12 cellular contexts compared by ENCODE assay signal in genomic region chr1:32266926-32267645, GRCh38. TPM values are rescaled to one million over a fixed set of nuclear protein-coding genes. Genes with fewer than 3 reads are reported as not detected.
DNase-seq lines count a peak whose midpoint lies in the region; ATAC-seq and TF ChIP-seq lines count a peak whose summit lies in the region.
"Had no signal": no experiment of that assay in that cellular context is flagged by ENCODE, and none has a peak within 500 bp of the region (broad histone marks: within the 10 kb centered on the region; RNA-seq: fewer than 3 reads in every experiment).

No MANE protein-coding gene starts in this region.

- POLR2A ChIA-PET in WTC11 (lab: Charles Lee): interaction anchor here (0.6 kb wide), 1 partner anchor 26 kb away, joined by 4 read pairs; no protein-coding TSS in a partner anchor

- no peak for TF ChIP-seq CTCF in WTC11 (IDR thresholded peaks at IDR 0.05)

- peak; percentile 28 to 35 for ATAC-seq in activated T-cell treated with anti-CD3 and anti-CD28 coated beads, Interleukin-2, amount 50 U/mL, for 72 hours (replicated peaks in 1 of 2)
- ATAC-seq in WTC11 (no peak), GM18867 (IDR thresholded peaks at IDR 0.05; ENCODE audit: unreplicated experiment) (no peak)
- ATAC-seq: upper lobe of right lung had no signal

- H3K36me3 Mint-ChIP-seq in activated T-cell treated with anti-CD3 and anti-CD28 coated beads, Interleukin-2, amount 50 U/mL, for 72 hours (ENCODE audit: insufficient read depth in 2 of 2): peaks cover 3 to 12% of the 10 kb centered on the region in 2 donors
- no peaks in the 10 kb centered on the region for H3K36me3 Mint-ChIP-seq in WTC11
- H3K36me3 Mint-ChIP-seq in stimulated activated naive CD8-positive, alpha-beta T cell treated with anti-CD3 and anti-CD28 coated beads, Interleukin-15, Interleukin-2, amounts not matched to agents 100 ng/mL and 50 ng/mL, for 24 hours (ENCODE audit: low read depth): peaks cover 32% of the 10 kb centered on the region

- CTCF ChIA-PET in WTC11 (lab: Charles Lee): interaction anchor here (0.6 to 4.1 kb wide), 2 partner anchors 19 to 254 kb away, joined by 3 to 15 read pairs; no protein-coding TSS in a partner anchor

- peaks cover 0 to 2% of the 10 kb centered on the region in 2 donors for H3K9me3 Mint-ChIP-seq in activated T-cell treated with anti-CD3 and anti-CD28 coated beads, Interleukin-2, amount 50 U/mL, for 72 hours
- H3K9me3 Mint-ChIP-seq in WTC11: peaks cover 7% of the 10 kb centered on the region
- no peaks in the 10 kb centered on the region for H3K9me3 Mint-ChIP-seq in stimulated activated naive CD8-positive, alpha-beta T cell treated with anti-CD3 and anti-CD28 coated beads, Interleukin-15, Interleukin-2, amounts not matched to agents 100 ng/mL and 50 ng/mL, for 24 hours

- no peak for DNase-seq in activated T-cell treated with anti-CD3 and anti-CD28 coated beads, Interleukin-2, amount 50 U/mL, for 72 hours
- DNase-seq in activated T-cell treated with anti-CD3 and anti-CD28 coated beads, Interleukin-2, amount 50 U/mL, for 48 hours: no peak
- DNase-seq in WTC11 (ENCODE audit: low spot score): no peak
- DNase-seq in fibroblast of peridontal ligament (ENCODE audit: extremely low read depth): peak; percentile 77
- DNase-seq in NCI-H2081 (lab: John Stamatoyannopoulos, UW): no peak
- no peak for DNase-seq in AG08396 (ENCODE audit: low spot score)
- DNase-seq: C1 segment of cervical spinal cord, NCI-H774, upper lobe of right lung had no signal

- no peaks in the 10 kb centered on the region for H3K27me3 Mint-ChIP-seq in activated T-cell treated with anti-CD3 and anti-CD28 coated beads, Interleukin-2, amount 50 U/mL, for 72 hours (ENCODE audit: low read depth)
- H3K27me3 Mint-ChIP-seq in WTC11 (ENCODE audit: low read depth): no peaks in the 10 kb centered on the region
- H3K27me3 Mint-ChIP-seq in stimulated activated naive CD8-positive, alpha-beta T cell treated with anti-CD3 and anti-CD28 coated beads, Interleukin-15, Interleukin-2, amounts not matched to agents 100 ng/mL and 50 ng/mL, for 24 hours: no peaks in the 10 kb centered on the region

- peak overlapping the region; percentile 79 to 81 for H3K4me3 Mint-ChIP-seq in activated T-cell treated with anti-CD3 and anti-CD28 coated beads, Interleukin-2, amount 50 U/mL, for 72 hours
- no peak overlapping the region for H3K4me3 Mint-ChIP-seq in WTC11
- H3K4me3 Mint-ChIP-seq in stimulated activated naive CD8-positive, alpha-beta T cell treated with anti-CD3 and anti-CD28 coated beads, Interleukin-15, Interleukin-2, amounts not matched to agents 100 ng/mL and 50 ng/mL, for 24 hours: peak overlapping the region; percentile 52

- peaks cover 70% of the 10 kb centered on the region for H3K4me1 Mint-ChIP-seq in activated T-cell treated with anti-CD3 and anti-CD28 coated beads, Interleukin-2, amount 50 U/mL, for 72 hours (ENCODE audit: low read depth)
- peaks cover 13% of the 10 kb centered on the region for H3K4me1 Mint-ChIP-seq in WTC11
- peaks cover 60% of the 10 kb centered on the region for H3K4me1 Mint-ChIP-seq in stimulated activated naive CD8-positive, alpha-beta T cell treated with anti-CD3 and anti-CD28 coated beads, Interleukin-15, Interleukin-2, amounts not matched to agents 100 ng/mL and 50 ng/mL, for 24 hours (ENCODE audit: low read depth)

- H3K27ac Mint-ChIP-seq in activated T-cell treated with anti-CD3 and anti-CD28 coated beads, Interleukin-2, amount 50 U/mL, for 72 hours: peak overlapping the region; percentile 97
- H3K27ac Mint-ChIP-seq in WTC11: peak overlapping the region; percentile 46; the same call in 1 of the 2 replicates
- H3K27ac Mint-ChIP-seq in stimulated activated naive CD8-positive, alpha-beta T cell treated with anti-CD3 and anti-CD28 coated beads, Interleukin-15, Interleukin-2, amounts not matched to agents 100 ng/mL and 50 ng/mL, for 24 hours: peak overlapping the region; percentile 98

TF ChIP-seq in WTC11, 78 proteins besides CTCF, POLR2A, EP300 and RAD21:
- TF ChIP-seq ZNF138 (CRISPR knock-in tag; conservative IDR thresholded peaks at IDR 0.05): no peak
- TF ChIP-seq ERG (CRISPR knock-in tag; IDR thresholded peaks at IDR 0.05): no peak
- TF ChIP-seq E2F5 (CRISPR knock-in tag; IDR thresholded peaks at IDR 0.05): no peak

RNA-seq across cellular contexts. Expression of gene LCK, which starts 16.0 kb away (rescaled TPM):
- 100 to 1,000 TPM; 227 to 254 TPM for total RNA-seq in activated T-cell treated with anti-CD3 and anti-CD28 coated beads, Interleukin-2, amount 50 U/mL, for 72 hours
- total RNA-seq in WTC11 (2021): 51.0 to 60.5 TPM (median 57.0 TPM) in 3 replicates
- total RNA-seq: MCF 10A had no signal

RNA-seq across cellular contexts. Expression of gene FAM167B, which starts 20.1 kb away (rescaled TPM):
- total RNA-seq in activated T-cell treated with anti-CD3 and anti-CD28 coated beads, Interleukin-2, amount 50 U/mL, for 72 hours: 1 to 10 TPM; 1.6 to 1.9 TPM
- total RNA-seq in WTC11 (2021): 5.4 to 7.4 TPM (median 7.1 TPM) in 3 replicates
- total RNA-seq: MCF 10A had no signal

RNA-seq across cellular contexts. Expression of gene HDAC1, which starts 24.8 kb away (rescaled TPM):
- total RNA-seq in activated T-cell treated with anti-CD3 and anti-CD28 coated beads, Interleukin-2, amount 50 U/mL, for 72 hours: 100 to 1,000 TPM; 149 to 157 TPM
- total RNA-seq in WTC11 (2021): 108 to 120 TPM (median 119 TPM) in 3 replicates

RNA-seq across cellular contexts. Expression of gene EIF3I, which starts 44.9 kb away (rescaled TPM):
- 100 to 1,000 TPM; 241 to 276 TPM for total RNA-seq in activated T-cell treated with anti-CD3 and anti-CD28 coated beads, Interleukin-2, amount 50 U/mL, for 72 hours
- total RNA-seq in WTC11 (2021): 237 to 243 TPM (median 241 TPM) in 3 replicates

RNA-seq across cellular contexts. Expression of gene TMEM234, which starts 44.9 kb away (rescaled TPM):
- total RNA-seq in activated T-cell treated with anti-CD3 and anti-CD28 coated beads, Interleukin-2, amount 50 U/mL, for 72 hours: 10 to 100 TPM in 1 of 2 donors, 1 to 10 TPM in 1; 9.8 to 10.5 TPM
- total RNA-seq in WTC11 (2021): 10.3 to 11.9 TPM (median 11.4 TPM) in 3 replicates

Comparison
In these comparisons a context has a peak if more than half of its experiments do, and no peak if none do; other contexts are left out.
1. ATAC-seq: peak in activated T-cell treated with anti-CD3 and anti-CD28 coated beads, Interleukin-2, amount 50 U/mL, for 72 hours (2 of 2); none in WTC11 (single experiment) and GM18867 (single experiment).
2. H3K27ac Mint-ChIP-seq: peak in every context shown above with its lines; median percentile 98 in stimulated activated naive CD8-positive, alpha-beta T cell treated with anti-CD3 and anti-CD28 coated beads, Interleukin-15, Interleukin-2, amounts not matched to agents 100 ng/mL and 50 ng/mL, for 24 hours; 97 in activated T-cell treated with anti-CD3 and anti-CD28 coated beads, Interleukin-2, amount 50 U/mL, for 72 hours; 46 in WTC11.